In the genomic region with DNA sequence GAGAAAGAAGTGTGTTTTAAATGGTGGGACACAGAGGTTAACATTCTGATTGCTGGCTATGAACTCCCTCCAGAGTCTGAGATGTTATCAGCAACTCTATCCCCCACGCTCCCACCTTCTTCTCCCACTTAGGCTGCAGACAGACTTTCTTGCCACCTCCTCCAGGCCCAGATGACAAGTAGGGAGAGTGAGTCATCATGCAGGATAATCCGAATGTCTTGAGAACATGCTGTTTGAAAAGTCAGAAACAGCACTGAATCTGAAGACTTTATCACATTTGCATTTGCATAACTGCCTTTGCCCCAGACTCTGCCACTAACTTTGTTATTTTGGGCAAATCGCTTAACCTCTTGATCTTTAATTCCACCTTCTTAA, we compare ENCODE assay signal across 13 cellular contexts.
DNase-seq lines count a peak whose midpoint lies in the region; ATAC-seq and TF ChIP-seq lines count a peak whose summit lies in the region.
"Had no signal": no experiment of that assay in that cellular context is flagged by ENCODE, and none has a peak within 500 bp of the region (broad histone marks: within the 10 kb centered on the region; RNA-seq: fewer than 3 reads in every experiment).

No MANE protein-coding gene starts in this region.

- no peak overlapping the region for H3K4me3 ChIP-seq in OCI-LY3 (ENCODE audit: low read length)
- no peak overlapping the region for H3K4me3 ChIP-seq in endodermal cell (ENCODE audit: low read length)
- H3K4me3 ChIP-seq: SJCRH30, thyroid gland had no signal

- H4K20me1 ChIP-seq in OCI-LY3 (ENCODE audit: insufficient read depth, low read length) = no peaks in the 10 kb centered on the region

- H3K4me1 Mint-ChIP-seq in endodermal cell (peaks cover 17% of the 10 kb centered on the region), nephron progenitor cell (peaks cover 24% of the 10 kb centered on the region)

- TF ChIP-seq CTCF in OCI-LY3 (IDR thresholded peaks at IDR 0.05; ENCODE audit: low read depth, low read length) = no peak
- TF ChIP-seq CTCF in endodermal cell (conservative IDR thresholded peaks at IDR 0.05) = no peak
- no peak for TF ChIP-seq CTCF in nephron progenitor cell (IDR thresholded peaks at IDR 0.05)

- H3K27ac ChIP-seq in OCI-LY3 (ENCODE audit: low read length) = peak overlapping the region; percentile 31
- H3K27ac ChIP-seq in endodermal cell (ENCODE audit: low read depth, low read length) = no peak overlapping the region
- H3K27ac ChIP-seq: SJCRH30, thyroid gland had no signal

- H3K9ac ChIP-seq in OCI-LY3 (ENCODE audit: low read length) (peak overlapping the region; percentile 50), endodermal cell (ENCODE audit: extremely low read depth, low read length, poor library complexity, severe bottlenecking) (no peak overlapping the region)

- H3K36me3 ChIP-seq in OCI-LY3 (replicated peaks; ENCODE audit: low read depth, low read length) = no peaks in the 10 kb centered on the region
- H3K36me3 ChIP-seq in endodermal cell (ENCODE audit: control insufficient read depth, insufficient read depth, low read length) = no peaks in the 10 kb centered on the region
- H3K36me3 ChIP-seq: SJCRH30, thyroid gland had no signal

- peak overlapping the region; percentile 55; the same call in 1 of the 2 replicates for H2AFZ ChIP-seq in OCI-LY3 (ENCODE audit: low read depth, low read length)

- H3K27ac Mint-ChIP-seq in endodermal cell (no peak overlapping the region), nephron progenitor cell (peak overlapping the region; percentile 68)
- H3K27ac Mint-ChIP-seq: CD4-positive, CD25-positive, alpha-beta regulatory T cell had no signal

- H3K4me1 ChIP-seq in OCI-LY3 (ENCODE audit: low read length) (peaks cover 34% of the 10 kb centered on the region), endodermal cell (ENCODE audit: control insufficient read depth, insufficient read depth, low read length) (peaks cover 6% of the 10 kb centered on the region)
- H3K4me1 ChIP-seq: SJCRH30, thyroid gland had no signal

- H3K4me3 Mint-ChIP-seq in endodermal cell (no peak overlapping the region), nephron progenitor cell (no peak overlapping the region)
- H3K4me3 Mint-ChIP-seq: CD4-positive, CD25-positive, alpha-beta regulatory T cell had no signal

- H3K4me2 ChIP-seq in OCI-LY3 (ENCODE audit: low read length) = peak overlapping the region; percentile 80

- H3K79me2 ChIP-seq in OCI-LY3 (ENCODE audit: low read length) = no peaks in the 10 kb centered on the region

- H3K27me3 ChIP-seq in OCI-LY3 (ENCODE audit: low read depth, low read length) (no peaks in the 10 kb centered on the region), endodermal cell (ENCODE audit: control insufficient read depth, insufficient read depth, low read length, poor library complexity, severe bottlenecking) (no peaks in the 10 kb centered on the region)
- H3K27me3 ChIP-seq: SJCRH30, thyroid gland had no signal

- H3K9me3 Mint-ChIP-seq in endodermal cell (no peaks in the 10 kb centered on the region), nephron progenitor cell (no peaks in the 10 kb centered on the region)
- H3K9me3 Mint-ChIP-seq: CD4-positive, CD25-positive, alpha-beta regulatory T cell had no signal

- H3K9me3 ChIP-seq in OCI-LY3 (ENCODE audit: insufficient read depth, low read length) = no peaks in the 10 kb centered on the region
- H3K9me3 ChIP-seq in endodermal cell (ENCODE audit: control insufficient read depth, low read length) = no peaks in the 10 kb centered on the region
- H3K9me3 ChIP-seq: SJCRH30, thyroid gland had no signal

- DNase-seq in EL (peak; percentile 54), endodermal cell (peak; percentile 57), nephron progenitor cell (no peak), NCI-H2081 (lab: John Stamatoyannopoulos, UW) (no peak), DMS79 treated with DMSO at 0.1 percent for 48 hours (lab: John Stamatoyannopoulos, UW) (no peak)
- DNase-seq: activated CD4-positive, alpha-beta T cell treated with anti-CD3 and anti-CD28 coated beads for 1 hour; H7; thyroid gland had no signal

- H3K27me3 Mint-ChIP-seq in endodermal cell (ENCODE audit: insufficient read depth) = no peaks in the 10 kb centered on the region
- H3K27me3 Mint-ChIP-seq in nephron progenitor cell (ENCODE audit: low read depth, poor library complexity) = no peaks in the 10 kb centered on the region

- no peak for ATAC-seq in GM18873 (IDR thresholded peaks at IDR 0.05; ENCODE audit: low FRiP score, unreplicated experiment)
- no peak for ATAC-seq in HG03565 (IDR thresholded peaks at IDR 0.05; ENCODE audit: unreplicated experiment)

- 51 to 64% methylated on average over 2 to 3 of the region's 3 CpGs for WGBS in endodermal cell (ENCODE audit: insufficient coverage in 1 of 2, insufficient read length in 1 of 2), 2 experiments

- H3K36me3 Mint-ChIP-seq in endodermal cell (ENCODE audit: low read depth) (no peaks in the 10 kb centered on the region), nephron progenitor cell (ENCODE audit: low read depth) (no peaks in the 10 kb centered on the region)
- H3K36me3 Mint-ChIP-seq: CD4-positive, CD25-positive, alpha-beta regulatory T cell had no signal

Comparison
In these comparisons a context has a peak if more than half of its experiments do, and no peak if none do; other contexts are left out.
1. DNase-seq: peak in EL (single experiment) and endodermal cell (single experiment); none in nephron progenitor cell (single experiment), NCI-H2081 (0 of 2) and DMS79 treated with DMSO at 0.1 percent for 48 hours (single experiment).